8 cellular contexts compared by ENCODE assay signal in the genomic region with DNA sequence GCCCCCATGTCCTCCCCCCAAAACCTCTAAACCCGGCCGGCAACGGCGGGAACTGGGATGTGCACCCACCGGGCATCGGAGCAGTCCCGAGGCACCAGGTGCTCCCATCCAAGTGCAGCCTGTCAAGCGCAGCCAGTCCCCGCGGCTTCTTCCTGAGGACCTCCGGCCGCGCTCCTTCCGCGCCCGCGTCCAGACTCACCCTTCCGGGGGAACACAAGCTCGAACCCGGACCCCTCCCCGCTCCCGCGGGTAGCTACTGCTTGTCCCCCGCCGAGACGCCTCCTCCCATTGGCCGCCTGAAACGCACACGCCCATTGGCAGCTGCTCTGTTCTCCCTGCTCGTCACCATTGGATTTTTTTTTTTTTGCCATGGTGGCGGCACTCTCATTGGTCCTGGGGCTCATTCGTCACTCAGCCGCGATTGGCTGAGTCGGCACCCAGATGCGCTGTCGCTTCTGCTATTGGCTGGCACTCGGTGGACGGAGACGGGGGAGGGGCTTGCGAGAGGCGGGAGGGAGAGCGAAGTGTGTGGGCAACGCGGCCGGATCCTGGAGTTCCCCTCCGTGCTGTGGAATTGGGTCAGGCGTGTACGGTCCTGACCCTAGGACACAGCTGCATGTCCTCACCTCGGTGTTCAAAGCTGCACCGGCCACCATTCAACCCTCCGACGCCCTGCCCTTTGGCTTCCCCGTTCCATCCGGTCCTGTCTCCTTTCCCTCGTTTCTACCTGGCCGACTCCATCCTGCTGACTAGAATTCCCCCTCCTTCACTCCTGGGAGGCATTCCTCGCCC. TPM values are rescaled to one million over a fixed set of nuclear protein-coding genes. Genes with fewer than 3 reads are reported as not detected.
DNase-seq lines count a peak whose midpoint lies in the region; ATAC-seq and TF ChIP-seq lines count a peak whose summit lies in the region.

A gene (minus strand): TSS at position 262 of the 792 bp plus-strand sequence. CDS start 2,166 bp downstream, outside the sequence.

- H3K4me1 ChIP-seq in ovary (ENCODE audit: insufficient read depth) (peaks cover 5% of the 10 kb centered on the region), thyroid gland (peaks cover 12 to 14% of the 10 kb centered on the region in 2 donors)

- H3K4me3 ChIP-seq in GM12864 (ENCODE audit: low read depth, low read length) (peak within 1 kb of the TSS; percentile 92), ovary (peak within 1 kb of the TSS; percentile 98), thyroid gland (replicated peaks in 1 of 3) (peak within 1 kb of the TSS; percentile 66 to 99 (median 73))

- peak; percentile 97 for ATAC-seq in HG02759 (IDR thresholded peaks at IDR 0.05; ENCODE audit: unreplicated experiment)

- TF ChIP-seq CTCF in GM12864 (IDR thresholded peaks at IDR 0.05; ENCODE audit: low read depth, low read length, missing control alignments) = no peak
- TF ChIP-seq CTCF in ovary (IDR thresholded peaks at IDR 0.05) = no peak
- peak in 1 of 6 experiments; percentile 7 for TF ChIP-seq CTCF in thyroid gland (IDR thresholded peaks at IDR 0.05)

- H3K36me3 ChIP-seq in ovary (no peaks in the 10 kb centered on the region), thyroid gland (peaks cover 6 to 9% of the 10 kb centered on the region in 2 donors)

- WGBS in ovary, 3 donors = 0 to 1% (median 0%) methylated on average over 57 to 58 of the region's 58 CpGs
- 0% methylated on average over 21 to 47 of the region's 58 CpGs for WGBS in thyroid gland, 2 donors

- intact Hi-C loops in head of caudate nucleus (cut with DNase I) = loop anchor here (10.0 kb wide), 1 partner anchor 46 kb away; a partner anchor contains a TSS
- intact Hi-C loops in ovary (cut with DNase I) = loop anchor here in 1 of 4 donors (5.0 kb wide), 1 partner anchor 48 kb away; a partner anchor contains a TSS
- intact Hi-C loops in thyroid gland (cut with DNase I) = loop anchor here (10.0 kb wide), 1 partner anchor 276 kb away; a partner anchor contains a TSS

- TF ChIP-seq POLR2A in ovary (IDR thresholded peaks at IDR 0.05) (peak; percentile 35), thyroid gland (IDR thresholded peaks at IDR 0.05) (peak in 1 of 2 donors; percentile 58)

- no peak for TF ChIP-seq EP300 in ovary (IDR thresholded peaks at IDR 0.05)

- H3K9me3 ChIP-seq in ovary = no peaks in the 10 kb centered on the region
- no peaks in the 10 kb centered on the region for H3K9me3 ChIP-seq in thyroid gland

- H3K27ac ChIP-seq in ovary (peak within 1 kb of the TSS in 1 of 2 donors; percentile 44), thyroid gland (peak within 1 kb of the TSS; percentile 44 to 91 (median 65))

- no peaks in the 10 kb centered on the region for H3K27me3 ChIP-seq in ovary
- H3K27me3 ChIP-seq in thyroid gland = no peaks in the 10 kb centered on the region

- DNase-seq in GM12864 (ENCODE audit: low read depth) = peak; percentile 97
- peak; percentile 94 to 100 (median 99) for DNase-seq in NCI-H1417 (lab: John Stamatoyannopoulos, UW)
- DNase-seq in SW 1271 (lab: John Stamatoyannopoulos, UW) = peak; percentile 89 to 96
- peak; percentile 88 for DNase-seq in activated naive CD8-positive, alpha-beta T cell treated with anti-CD3 and anti-CD28 coated beads, Interleukin-2, amount 50 U/mL, for 16 hours (ENCODE audit: low read depth, low spot score)
- peak; percentile 94 to 99 (median 98) for DNase-seq in head of caudate nucleus
- peak; percentile 96 to 99 (median 98) for DNase-seq in ovary
- peak; percentile 97 for DNase-seq in thyroid gland

RNA-seq across cellular contexts. Expression of the gene that starts here (rescaled TPM):
- 100 to 1,000 TPM in 1 of 7 donors, 10 to 100 TPM in 6; 55.4 to 118 (median 81.6) TPM for total RNA-seq in ovary
- 10 to 100 TPM; 62.7 to 73.2 TPM for polyA plus RNA-seq in ovary
- 100 to 1,000 TPM in 1 of 4 donors, 10 to 100 TPM in 3; 59.1 to 127 (median 70.3) TPM for total RNA-seq in thyroid gland
